Comparison of ENCODE assay signal across 24 cellular contexts in genomic region chr3:3531476-3531875, GRCh38.
DNase-seq lines count a peak whose midpoint lies in the region; ATAC-seq, FAIRE-seq and TF ChIP-seq lines count a peak whose summit lies in the region.
"Had no signal": no experiment of that assay in that cellular context is flagged by ENCODE, and none has a peak within 500 bp of the region (broad histone marks: within the 10 kb centered on the region; RNA-seq: fewer than 3 reads in every experiment).

No MANE protein-coding gene starts in this region.

- WGBS in GM12878 (ENCODE audit: insufficient coverage, insufficient replicate concordance, low lambda C conversion rate, missing lambda C conversion rate), result 2% methylated on average over 4 of the region's 4 CpGs

- H3K9ac ChIP-seq in GM12878 (ENCODE audit: control insufficient read depth, insufficient read depth, low read length), result no peak overlapping the region

- no peaks in the 10 kb centered on the region for H4K20me1 ChIP-seq in GM12878 (ENCODE audit: control insufficient read depth, insufficient read depth)

- peak overlapping the region; percentile 8 to 49 for H3K4me3 Mint-ChIP-seq in activated T-cell treated with anti-CD3 and anti-CD28 coated beads, Interleukin-2, amount 50 U/mL, for 72 hours
- H3K4me3 Mint-ChIP-seq: CD8-positive, alpha-beta T cell had no signal

- RAD21 ChIA-PET in GM12878 (lab: Charles Lee; ENCODE audit: unreplicated experiment), result interaction anchor here (0.7 kb wide), 1 partner anchor 25 kb away, joined by 3 read pairs; no protein-coding TSS in a partner anchor

- no peak overlapping the region for H3K4me3 ChIP-seq in GM12878
- H3K4me3 ChIP-seq: SJSA1 had no signal

- POLR2A ChIA-PET in GM12878 (lab: Charles Lee), result no interaction called here

- H3K4me2 ChIP-seq in GM12878 (ENCODE audit: control insufficient read depth, insufficient read depth), result no peak overlapping the region

- H3K36me3 ChIP-seq in GM12878 (ENCODE audit: control insufficient read depth in 2 of 2, insufficient read depth in 2 of 2, low read length in 1 of 2), result no peaks in the 10 kb centered on the region
- H3K36me3 ChIP-seq: SJSA1 had no signal

- H3K27me3 ChIP-seq in GM12878 (replicated peaks in 1 of 2; ENCODE audit: control insufficient read depth in 2 of 2, insufficient read depth in 2 of 2, low read length in 1 of 2), result no peaks in the 10 kb centered on the region; a peak in 1 of 4 replicates
- H3K27me3 ChIP-seq: SJSA1 had no signal

- CTCF ChIA-PET in GM12878 (lab: Yijun Ruan, JAX), result no interaction called here

- no peaks in the 10 kb centered on the region for H3K79me2 ChIP-seq in GM12878 (ENCODE audit: control insufficient read depth, insufficient read depth, low read length)

- H3K9me3 ChIP-seq in GM12878 (replicated peaks; ENCODE audit: control insufficient read depth, insufficient read depth, low read length), result no peaks in the 10 kb centered on the region
- H3K9me3 ChIP-seq: SJSA1 had no signal

- in situ Hi-C loops in GM12878 (cut with MboI), result no loop called here

- no peak for TF ChIP-seq RAD21 in GM12878 (IDR thresholded peaks at IDR 0.05; ENCODE audit: insufficient read depth, low read depth, low read length)

- no peak for DNase-seq in activated T-cell treated with anti-CD3 and anti-CD28 coated beads, Interleukin-2, amount 50 U/mL, for 72 hours
- DNase-seq in activated T-cell treated with anti-CD3 and anti-CD28 coated beads, Interleukin-2, amount 50 U/mL, for 1 hour, result no peak
- DNase-seq in GM12878 (ENCODE audit: low read depth, low spot score) (no peak), activated gamma-delta T cell (lab: John Stamatoyannopoulos, UW) (no peak), KG1 (lab: John Stamatoyannopoulos, UW) (no peak)
- DNase-seq: AML-193; C1 segment of cervical spinal cord; CD8-positive, alpha-beta T cell; DMS153; NCI-H1694 treated with DMSO at 0.1 percent for 48 hours; NCI-H2081 treated with DMSO at 0.1 percent for 48 hours; NCI-H2171 treated with DMSO at 0.1 percent for 48 hours; NCI-H524 treated with DMSO at 0.1 percent for 48 hours; NCI-H82; T-helper 1 cell had no signal

- no peak for TF ChIP-seq POLR2A in GM12878 (IDR thresholded peaks at IDR 0.05; ENCODE audit: low read depth, low read length)

- no peak for TF ChIP-seq CTCF in GM12878 (IDR thresholded peaks at IDR 0.05 in 2 of 3, conservative IDR thresholded peaks at IDR 0.05 in 1 of 3; ENCODE audit: control insufficient read depth in 2 of 3, extremely low read depth in 1 of 3, insufficient read depth in 1 of 3, low read depth in 3 of 3, low read length in 3 of 3)

- no peaks in the 10 kb centered on the region for H3K9me3 Mint-ChIP-seq in activated T-cell treated with anti-CD3 and anti-CD28 coated beads, Interleukin-2, amount 50 U/mL, for 72 hours
- H3K9me3 Mint-ChIP-seq: CD8-positive, alpha-beta T cell had no signal

- FAIRE-seq in GM12878 (lab: Jason Lieb, UNC), result no peak
- FAIRE-seq: GM12892, GM18507, H54, RCC 7860 had no signal

- H3K4me1 Mint-ChIP-seq in activated T-cell treated with anti-CD3 and anti-CD28 coated beads, Interleukin-2, amount 50 U/mL, for 72 hours (ENCODE audit: low read depth), result peaks cover 6% of the 10 kb centered on the region

- SMC1A ChIA-PET in GM12878 (lab: Charles Lee; ENCODE audit: uncharacterized antibody, unreplicated experiment), result interaction anchor here (0.9 to 1.1 kb wide), 3 partner anchors 14 to 331 kb away, joined by 3 read pairs; no protein-coding TSS in a partner anchor

- H3K4me1 ChIP-seq in GM12878 (ENCODE audit: control insufficient read depth, insufficient read depth, low read length), result no peaks in the 10 kb centered on the region
- H3K4me1 ChIP-seq: SJSA1 had no signal

- no peak overlapping the region for H3K27ac ChIP-seq in GM12878 (ENCODE audit: control insufficient read depth, insufficient read depth)
- H3K27ac ChIP-seq: SJSA1 had no signal

- intact Hi-C loops in GM12878 (cut with micrococcal nuclease; ENCODE audit: unreplicated experiment), result no loop called here

- H2AFZ ChIP-seq in GM12878 (ENCODE audit: control insufficient read depth, low read depth, low read length), result no peak overlapping the region

- H3K27ac Mint-ChIP-seq in activated T-cell treated with anti-CD3 and anti-CD28 coated beads, Interleukin-2, amount 50 U/mL, for 72 hours, result no peak overlapping the region
- H3K27ac Mint-ChIP-seq: CD8-positive, alpha-beta T cell had no signal

- no peak for ATAC-seq in activated T-cell treated with anti-CD3 and anti-CD28 coated beads, Interleukin-2, amount 50 U/mL, for 72 hours (replicated peaks in 1 of 2)
- ATAC-seq in HG02588 (IDR thresholded peaks at IDR 0.05; ENCODE audit: unreplicated experiment) (peak; percentile 58), HG03432 (IDR thresholded peaks at IDR 0.05; ENCODE audit: unreplicated experiment) (peak; percentile 51), GM12878 (no peak), GM21825 (IDR thresholded peaks at IDR 0.05; ENCODE audit: unreplicated experiment) (no peak)
- ATAC-seq: CD8-positive, alpha-beta T cell; Right ventricle myocardium inferior had no signal

- H3K27me3 Mint-ChIP-seq in activated T-cell treated with anti-CD3 and anti-CD28 coated beads, Interleukin-2, amount 50 U/mL, for 72 hours (ENCODE audit: low read depth), result no peaks in the 10 kb centered on the region

- no TSS peak for BruUV-seq in GM12878 (replicated peaks; lab: Mats Ljungman, UMichigan)

- no peaks in the 10 kb centered on the region for H3K36me3 Mint-ChIP-seq in activated T-cell treated with anti-CD3 and anti-CD28 coated beads, Interleukin-2, amount 50 U/mL, for 72 hours (ENCODE audit: insufficient read depth in 2 of 2)
- H3K36me3 Mint-ChIP-seq: CD8-positive, alpha-beta T cell had no signal

- TF ChIP-seq EP300 in GM12878 (IDR thresholded peaks at IDR 0.05; ENCODE audit: borderline replicate concordance in 1 of 2, control insufficient read depth in 1 of 2, low read depth in 2 of 2, low read length in 2 of 2), result no peak

TF ChIP-seq in GM12878, 131 proteins besides CTCF, POLR2A, EP300 and RAD21:
- TF ChIP-seq RUNX3 (IDR thresholded peaks at IDR 0.05; ENCODE audit: low read length) (peak; percentile 16; the same call in 1 of the 2 replicates), TAF1 (IDR thresholded peaks at IDR 0.05; ENCODE audit: borderline replicate concordance, low read depth, low read length) (no peak), MTA2 (IDR thresholded peaks at IDR 0.05; ENCODE audit: low read depth) (peak; percentile 52)

Comparison
In these comparisons a context has a peak if more than half of its experiments do, and no peak if none do; other contexts are left out.
1. ATAC-seq: peak in HG02588 (single experiment) and HG03432 (single experiment); none in activated T-cell treated with anti-CD3 and anti-CD28 coated beads, Interleukin-2, amount 50 U/mL, for 72 hours (0 of 2), GM12878 (single experiment) and GM21825 (single experiment).